In the genomic region with DNA sequence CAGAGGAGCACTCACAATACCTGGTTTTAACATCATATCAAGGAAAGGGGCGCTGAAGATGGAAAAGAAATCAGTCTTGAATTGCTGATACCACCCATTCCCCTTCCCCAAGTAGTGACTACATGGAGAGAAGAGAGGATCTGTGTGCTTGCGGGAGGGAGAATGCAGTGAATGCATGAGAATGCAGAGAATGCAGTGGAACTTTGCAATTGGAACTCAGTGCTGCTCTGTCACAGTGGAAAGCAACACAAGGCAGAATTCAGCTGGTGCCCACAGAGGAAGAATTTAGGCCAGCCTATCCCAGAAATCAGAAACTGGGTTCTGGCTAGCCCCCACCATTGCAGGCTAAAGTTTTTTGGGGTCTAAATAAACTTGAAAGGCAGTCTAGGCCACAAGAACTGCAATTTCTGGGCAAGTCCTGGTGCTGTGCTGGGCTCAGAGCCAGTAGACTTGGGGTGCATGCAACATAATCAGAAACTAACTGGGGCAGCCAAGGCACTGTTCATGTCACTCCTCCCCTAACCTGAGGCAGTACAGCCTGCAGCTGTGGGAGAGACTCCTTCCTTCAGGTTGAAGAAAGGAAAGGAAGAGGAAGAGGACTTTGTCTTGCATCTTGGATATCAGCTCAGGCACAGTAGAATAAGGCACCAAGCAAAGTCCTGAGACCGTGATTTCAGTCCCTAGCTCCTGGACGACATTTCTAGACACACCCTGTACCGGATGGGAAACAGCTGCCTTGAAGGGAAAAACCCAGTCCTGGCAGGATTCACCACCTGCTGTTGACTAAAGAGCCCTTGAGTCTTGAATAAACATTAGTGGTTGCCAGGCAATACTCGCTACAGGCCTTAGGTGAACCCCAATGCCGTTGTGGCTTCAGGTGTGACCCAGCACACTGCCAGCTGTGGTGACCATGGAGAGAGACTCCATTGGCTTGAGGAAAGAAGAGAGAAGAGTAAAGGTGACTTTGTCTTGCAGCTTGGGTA, we compare ENCODE assay signal across 12 cellular contexts.
DNase-seq lines count a peak whose midpoint lies in the region; ATAC-seq, FAIRE-seq and TF ChIP-seq lines count a peak whose summit lies in the region.
"Had no signal": no experiment of that assay in that cellular context is flagged by ENCODE, and none has a peak within 500 bp of the region (broad histone marks: within the 10 kb centered on the region; RNA-seq: fewer than 3 reads in every experiment).

No MANE protein-coding gene starts in this region.

- H3K4me1 Mint-ChIP-seq in Calu3 (ENCODE audit: low read depth, unreplicated experiment), result peaks cover 18% of the 10 kb centered on the region

- H3K9me3 Mint-ChIP-seq in Calu3 (ENCODE audit: low read depth, unreplicated experiment), result peaks cover 10% of the 10 kb centered on the region

- H3K27me3 Mint-ChIP-seq in Calu3 (ENCODE audit: unreplicated experiment), result no peaks in the 10 kb centered on the region

- TF ChIP-seq CTCF in Calu3 (IDR thresholded peaks at IDR 0.05; ENCODE audit: unreplicated experiment), result no peak

- intact Hi-C loops in Calu3 (cut with micrococcal nuclease; ENCODE audit: unreplicated experiment), result no loop called here

- H3K27ac Mint-ChIP-seq in Calu3 (ENCODE audit: unreplicated experiment), result no peak overlapping the region
- H3K27ac Mint-ChIP-seq: brain had no signal

- ATAC-seq in HG02840 (IDR thresholded peaks at IDR 0.05; ENCODE audit: low FRiP score, unreplicated experiment) (no peak), GM18519 (IDR thresholded peaks at IDR 0.05; ENCODE audit: low FRiP score, unreplicated experiment) (no peak)
- ATAC-seq: psoas muscle had no signal

- peak overlapping the region; percentile 1 for H3K4me3 Mint-ChIP-seq in Calu3 (ENCODE audit: low read depth, unreplicated experiment)

- peaks cover 3% of the 10 kb centered on the region for H3K36me3 Mint-ChIP-seq in Calu3 (ENCODE audit: insufficient read depth, unreplicated experiment)
- H3K36me3 Mint-ChIP-seq: brain had no signal

- BruUV-seq in Calu3 (replicated peaks; lab: Mats Ljungman, UMichigan), result no TSS peak

- FAIRE-seq in islet of Langerhans (lab: Jason Lieb, UNC), result peak; percentile 96
- FAIRE-seq in urothelium cell line (lab: Jason Lieb, UNC), result no peak

- DNase-seq in Calu3, result peak; percentile 57
- DNase-seq in NCI-H1092 treated with DMSO at 0.1 percent for 48 hours (lab: John Stamatoyannopoulos, UW), result peak; percentile 95
- DNase-seq in NCI-H748 treated with DMSO at 0.1 percent for 48 hours (lab: John Stamatoyannopoulos, UW), result peak; percentile 80
- no peak for DNase-seq in mesenteric fat pad (ENCODE audit: low spot score)
- no peak for DNase-seq in urothelium cell line (ENCODE audit: low spot score)
- DNase-seq: activated T-cell treated with anti-CD3 and anti-CD28 coated beads, Interleukin-2, amount 50 U/mL, for 1 hour; GF-D8; psoas muscle had no signal

- CTCF ChIA-PET in Calu3 (lab: Charles Lee), result no interaction called here

Comparison
In these comparisons a context has a peak if more than half of its experiments do, and no peak if none do; other contexts are left out.
1. DNase-seq: peak in Calu3 (single experiment), NCI-H1092 treated with DMSO at 0.1 percent for 48 hours (single experiment) and NCI-H748 treated with DMSO at 0.1 percent for 48 hours (single experiment); none in mesenteric fat pad (single experiment) and urothelium cell line (single experiment).